ENCODE assay signal across 8 cellular contexts in the genomic region with DNA sequence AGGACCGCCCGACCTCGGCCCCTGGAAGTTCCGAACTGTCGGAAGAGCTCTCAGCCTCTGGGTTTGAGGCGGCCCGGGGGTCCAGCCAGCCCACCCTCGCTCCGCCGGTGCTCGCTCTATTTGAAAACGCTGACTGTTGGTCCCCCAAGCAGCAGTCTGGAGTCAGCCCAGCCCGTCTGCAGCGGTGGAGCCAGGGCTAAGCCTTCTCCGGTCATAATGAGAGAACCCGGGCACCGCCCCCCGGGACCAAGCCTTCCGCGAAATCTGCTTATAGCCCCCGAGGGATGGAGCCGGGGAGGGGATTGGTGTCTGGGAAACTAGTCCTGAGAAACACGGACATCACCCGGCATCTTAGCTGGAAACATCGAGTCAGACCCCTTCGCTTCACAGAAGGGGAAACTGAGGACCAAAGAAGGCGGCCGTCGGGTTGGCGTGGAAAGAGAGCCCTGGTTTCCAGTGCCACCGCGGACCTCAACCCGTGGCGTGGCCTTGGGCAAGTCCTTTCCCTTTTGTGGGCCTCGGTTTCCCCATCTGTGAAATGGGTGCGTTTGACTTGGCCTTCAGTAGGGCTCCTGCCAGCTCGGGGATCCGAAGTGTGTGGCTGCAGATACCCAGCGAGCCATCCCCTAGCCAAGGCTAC. TPM values are rescaled to one million over a fixed set of nuclear protein-coding genes. Genes with fewer than 3 reads are reported as not detected.
A peak's percentile ranks its signal among the peaks of the same experiment; 100 is the strongest.
DNase-seq lines count a peak whose midpoint lies in the region; ATAC-seq, FAIRE-seq and TF ChIP-seq lines count a peak whose summit lies in the region.

No MANE protein-coding gene starts in this region.

- peak overlapping the region; percentile 92 for H2BK120ac ChIP-seq in trophoblast cell (ENCODE audit: insufficient read depth, low read length, poor library complexity)

- peaks cover 60% of the 10 kb centered on the region for H3K36me3 Mint-ChIP-seq in T-helper 1 cell treated with Interleukin-12 subunit alpha and Interleukin-12 subunit beta and Interleukin-4 antibody, amounts not matched to agents 30 μg/mL and 1 μg/mL, for 36 hours (ENCODE audit: low read depth)

- H3K9me3 Mint-ChIP-seq in T-helper 1 cell treated with Interleukin-12 subunit alpha and Interleukin-12 subunit beta and Interleukin-4 antibody, amounts not matched to agents 30 μg/mL and 1 μg/mL, for 36 hours, result no peaks in the 10 kb centered on the region

- peak overlapping the region; percentile 97 for H3K27ac Mint-ChIP-seq in T-helper 1 cell treated with Interleukin-12 subunit alpha and Interleukin-12 subunit beta and Interleukin-4 antibody, amounts not matched to agents 30 μg/mL and 1 μg/mL, for 36 hours

- H4K8ac ChIP-seq in trophoblast cell (ENCODE audit: low read depth, low read length), result peak overlapping the region; percentile 83

- ATAC-seq in GM21723 (IDR thresholded peaks at IDR 0.05; ENCODE audit: unreplicated experiment), result no peak

- H3K9ac ChIP-seq in ES-I3 (ENCODE audit: low read depth, low read length) (peak overlapping the region; percentile 90), trophoblast cell (ENCODE audit: low read length) (peak overlapping the region; percentile 91)

- H3K14ac ChIP-seq in trophoblast cell (ENCODE audit: low read length), result peak overlapping the region; percentile 93

- peak overlapping the region; percentile 99 for H3K4ac ChIP-seq in trophoblast cell (ENCODE audit: low read depth, low read length)

- H3K36me3 ChIP-seq in ES-I3 (ENCODE audit: insufficient read depth, low read length), result no peaks in the 10 kb centered on the region
- peaks cover 7 to 14% of the 10 kb centered on the region in 2 experiments for H3K36me3 ChIP-seq in trophoblast cell (ENCODE audit: control insufficient read depth in 1 of 2, insufficient read depth in 2 of 2, low read length in 2 of 2)

- peak overlapping the region; percentile 100 for H3K4me3 Mint-ChIP-seq in T-helper 1 cell treated with Interleukin-12 subunit alpha and Interleukin-12 subunit beta and Interleukin-4 antibody, amounts not matched to agents 30 μg/mL and 1 μg/mL, for 36 hours

- peak overlapping the region; percentile 72 for H3K4me2 ChIP-seq in trophoblast cell (ENCODE audit: low read length)

- DNase-seq in fibroblast of mammary gland (ENCODE audit: low read depth) (no peak), trophoblast cell (no peak), NCI-H1092 (lab: John Stamatoyannopoulos, UW) (no peak), frontal cortex (ENCODE audit: low spot score in 2 of 2) (no peak), DMS114 treated with DMSO at 0.1 percent for 48 hours (lab: John Stamatoyannopoulos, UW; ENCODE audit: unreplicated experiment) (no peak)

- H3K27me3 Mint-ChIP-seq in T-helper 1 cell treated with Interleukin-12 subunit alpha and Interleukin-12 subunit beta and Interleukin-4 antibody, amounts not matched to agents 30 μg/mL and 1 μg/mL, for 36 hours (ENCODE audit: low read depth), result no peaks in the 10 kb centered on the region

- H3K4me3 ChIP-seq in fibroblast of mammary gland (ENCODE audit: control insufficient read depth, low read depth, low read length), result peak overlapping the region; percentile 77
- H3K4me3 ChIP-seq in trophoblast cell (ENCODE audit: low read depth, low read length), result peak overlapping the region; percentile 84

- H3K9me3 ChIP-seq in ES-I3 (ENCODE audit: control insufficient read depth, insufficient read depth, low read length) (no peaks in the 10 kb centered on the region), trophoblast cell (ENCODE audit: insufficient read depth, low read depth, low read length) (no peaks in the 10 kb centered on the region)

- peak overlapping the region; percentile 72 for H2BK12ac ChIP-seq in trophoblast cell (ENCODE audit: low read length)

- peaks cover 61% of the 10 kb centered on the region for H3K4me1 Mint-ChIP-seq in T-helper 1 cell treated with Interleukin-12 subunit alpha and Interleukin-12 subunit beta and Interleukin-4 antibody, amounts not matched to agents 30 μg/mL and 1 μg/mL, for 36 hours (ENCODE audit: low read depth)

- peaks cover 24% of the 10 kb centered on the region for H3K79me2 ChIP-seq in trophoblast cell (ENCODE audit: control insufficient read depth, insufficient read depth, low read length, poor library complexity)

- no CpG with 5 or more reads among the region's 39 CpGs for WGBS in trophoblast cell (ENCODE audit: extremely low coverage, insufficient coverage, insufficient read length)

- H3K27ac ChIP-seq in trophoblast cell (ENCODE audit: low read depth, low read length), result peak overlapping the region; percentile 98

- peak overlapping the region; percentile 92 for H3K18ac ChIP-seq in trophoblast cell (ENCODE audit: low read length)

- no peak overlapping the region for H3K23ac ChIP-seq in trophoblast cell (ENCODE audit: low read length)

- no peak for TF ChIP-seq CTCF in fibroblast of mammary gland (conservative IDR thresholded peaks at IDR 0.05; ENCODE audit: control insufficient read depth, insufficient read depth, low read depth, low read length)

- peak overlapping the region; percentile 63 for H4K12ac ChIP-seq in trophoblast cell (ENCODE audit: low read depth, low read length)

- H4K91ac ChIP-seq in trophoblast cell (ENCODE audit: low read depth, low read length), result peak overlapping the region; percentile 98

- no peak for FAIRE-seq in frontal cortex (lab: Jason Lieb, UNC)

- H2AK5ac ChIP-seq in trophoblast cell (ENCODE audit: low read length), result peak overlapping the region; percentile 84

- no peaks in the 10 kb centered on the region for H3K27me3 ChIP-seq in trophoblast cell (ENCODE audit: insufficient read depth, low read length)

- H3K79me1 ChIP-seq in trophoblast cell (ENCODE audit: low read length), result peaks cover 37% of the 10 kb centered on the region

- peaks cover 13% of the 10 kb centered on the region for H3K4me1 ChIP-seq in ES-I3 (ENCODE audit: insufficient read depth, low read length)
- peaks cover 16 to 25% of the 10 kb centered on the region in 2 experiments for H3K4me1 ChIP-seq in trophoblast cell (ENCODE audit: control insufficient read depth in 1 of 2, insufficient read depth in 2 of 2, low read length in 2 of 2)

- peak overlapping the region; percentile 73 for H2AFZ ChIP-seq in trophoblast cell (ENCODE audit: insufficient read depth, low read length, poor library complexity)

- H2BK5ac ChIP-seq in trophoblast cell (ENCODE audit: low read depth, low read length, poor library complexity), result peak overlapping the region; percentile 100

RNA-seq across cellular contexts. Expression of gene ADAM19, which starts 1.0 kb away (rescaled TPM):
- polyA plus RNA-seq in trophoblast cell (2013), result 241 and 257 TPM in 2 replicates
- total RNA-seq in frontal cortex, result 12.6 TPM
